In genomic region chr20:25297141-25297905, GRCh38 we compare ENCODE assay signal across 9 cellular contexts. TPM values are rescaled to one million over a fixed set of nuclear protein-coding genes. Genes with fewer than 3 reads are reported as not detected.
DNase-seq lines count a peak whose midpoint lies in the region; ATAC-seq and TF ChIP-seq lines count a peak whose summit lies in the region.
"Had no signal": no experiment of that assay in that cellular context is flagged by ENCODE, and none has a peak within 500 bp of the region (broad histone marks: within the 10 kb centered on the region; RNA-seq: fewer than 3 reads in every experiment).

No MANE protein-coding gene starts in this region.

- peaks cover 28% of the 10 kb centered on the region for H3K4me1 Mint-ChIP-seq in WTC11
- H3K4me1 Mint-ChIP-seq in CD8-positive, alpha-beta memory T cell: peaks cover 0 to 4% (median 2%) of the 10 kb centered on the region in 3 donors

- H3K9me3 ChIP-seq in thoracic aorta: no peaks in the 10 kb centered on the region
- no peaks in the 10 kb centered on the region for H3K9me3 ChIP-seq in CD8-positive, alpha-beta memory T cell (ENCODE audit: low read length)

- H3K4me3 ChIP-seq in thoracic aorta: no peak overlapping the region
- H3K4me3 ChIP-seq in CD8-positive, alpha-beta memory T cell (ENCODE audit: low read length): no peak overlapping the region

- peaks cover 14% of the 10 kb centered on the region for H3K36me3 ChIP-seq in thoracic aorta
- H3K36me3 ChIP-seq in CD8-positive, alpha-beta memory T cell (ENCODE audit: insufficient read depth, low read length): no peaks in the 10 kb centered on the region

- no peaks in the 10 kb centered on the region for H3K36me3 Mint-ChIP-seq in activated naive CD4-positive, alpha-beta T cell treated with anti-CD3 and anti-CD28 coated beads, Interleukin-2, amount 50 U/mL, for 72 hours
- H3K36me3 Mint-ChIP-seq in WTC11: peaks cover 3% of the 10 kb centered on the region; the same call in 1 of the 2 replicates
- peaks cover 0 to 47% (median 2%) of the 10 kb centered on the region in 3 donors for H3K36me3 Mint-ChIP-seq in CD8-positive, alpha-beta memory T cell
- H3K36me3 Mint-ChIP-seq: activated naive CD8-positive, alpha-beta T cell had no signal

- no peak overlapping the region for H3K4me3 Mint-ChIP-seq in WTC11
- H3K4me3 Mint-ChIP-seq in CD8-positive, alpha-beta memory T cell: no peak overlapping the region
- H3K4me3 Mint-ChIP-seq: activated naive CD8-positive, alpha-beta T cell had no signal

- POLR2A ChIA-PET in WTC11 (lab: Charles Lee): no interaction called here
- POLR2A ChIA-PET in CD8-positive, alpha-beta memory T cell (lab: Charles Lee): interaction anchor here (0.5 kb wide), 1 partner anchor 110 kb away, joined by 4 read pairs; the partner anchor contains the start of gene GINS1

- TF ChIP-seq CTCF in WTC11 (IDR thresholded peaks at IDR 0.05): no peak
- TF ChIP-seq CTCF in thoracic aorta (IDR thresholded peaks at IDR 0.05): no peak

- CTCF ChIA-PET in WTC11 (lab: Charles Lee): interaction anchor here (1.6 to 5.1 kb wide), 3 partner anchors 46 to 102 kb away, joined by 5 to 78 read pairs (median 5); no protein-coding TSS in a partner anchor
- CTCF ChIA-PET in CD8-positive, alpha-beta memory T cell (lab: Charles Lee): interaction anchor here (1.6 to 1.8 kb wide), 2 partner anchors 13 to 112 kb away, joined by 4 to 5 read pairs; no protein-coding TSS in a partner anchor

- no peaks in the 10 kb centered on the region for H3K27me3 Mint-ChIP-seq in WTC11 (ENCODE audit: low read depth)
- no peaks in the 10 kb centered on the region for H3K27me3 Mint-ChIP-seq in CD8-positive, alpha-beta memory T cell
- H3K27me3 Mint-ChIP-seq: activated naive CD8-positive, alpha-beta T cell had no signal

- ATAC-seq in activated naive CD4-positive, alpha-beta T cell treated with anti-CD3 and anti-CD28 coated beads, Interleukin-2, amount 50 U/mL, for 72 hours: no peak
- peak; percentile 66 for ATAC-seq in HG02798 (IDR thresholded peaks at IDR 0.05; ENCODE audit: poor library complexity, unreplicated experiment)
- no peak for ATAC-seq in WTC11
- no peak for ATAC-seq in thoracic aorta (ENCODE audit: insufficient number of reproducible peaks, low FRiP score, low read depth)

- peaks cover 16 to 39% of the 10 kb centered on the region in 2 donors for H3K4me1 ChIP-seq in thoracic aorta (ENCODE audit: control insufficient read depth in 1 of 2, low read depth in 2 of 2)
- H3K4me1 ChIP-seq in CD8-positive, alpha-beta memory T cell (ENCODE audit: insufficient read depth, low read length): no peaks in the 10 kb centered on the region

- no peaks in the 10 kb centered on the region for H3K27me3 ChIP-seq in thoracic aorta (replicated peaks; ENCODE audit: insufficient read depth)
- no peaks in the 10 kb centered on the region for H3K27me3 ChIP-seq in CD8-positive, alpha-beta memory T cell (ENCODE audit: insufficient read depth, low read length, poor library complexity, severe bottlenecking)

- H3K9me3 Mint-ChIP-seq in activated naive CD4-positive, alpha-beta T cell treated with anti-CD3 and anti-CD28 coated beads, Interleukin-2, amount 50 U/mL, for 72 hours: no peaks in the 10 kb centered on the region
- H3K9me3 Mint-ChIP-seq in WTC11: no peaks in the 10 kb centered on the region
- no peaks in the 10 kb centered on the region for H3K9me3 Mint-ChIP-seq in CD8-positive, alpha-beta memory T cell

- H3K27ac ChIP-seq in thoracic aorta: peak overlapping the region; percentile 53
- no peak overlapping the region for H3K27ac ChIP-seq in CD8-positive, alpha-beta memory T cell (ENCODE audit: low read depth, low read length)

- DNase-seq in activated naive CD4-positive, alpha-beta T cell treated with anti-CD3 and anti-CD28 coated beads, Interleukin-2, amount 50 U/mL, for 72 hours (ENCODE audit: low spot score in 2 of 2): no peak
- no peak for DNase-seq in activated naive CD4-positive, alpha-beta T cell treated with Interleukin-2 at 50 U/mL for 16 hours
- no peak for DNase-seq in WTC11 (ENCODE audit: low spot score)
- no peak for DNase-seq in thoracic aorta (ENCODE audit: low spot score)
- DNase-seq in CD8-positive, alpha-beta memory T cell: no peak
- no peak for DNase-seq in Kasumi-1 (lab: John Stamatoyannopoulos, UW)
- DNase-seq in NCI-H82 treated with DMSO at 0.1 percent for 48 hours (lab: John Stamatoyannopoulos, UW; ENCODE audit: unreplicated experiment): no peak

- H3K27ac Mint-ChIP-seq in activated naive CD4-positive, alpha-beta T cell treated with anti-CD3 and anti-CD28 coated beads, Interleukin-2, amount 50 U/mL, for 72 hours: peak overlapping the region; percentile 36 to 61
- no peak overlapping the region; the same call in 1 of the 2 replicates for H3K27ac Mint-ChIP-seq in WTC11
- peak overlapping the region in 1 of 8 donors; percentile 47 for H3K27ac Mint-ChIP-seq in CD8-positive, alpha-beta memory T cell
- H3K27ac Mint-ChIP-seq: activated naive CD8-positive, alpha-beta T cell had no signal

TF ChIP-seq in WTC11, 78 proteins besides CTCF, POLR2A, EP300 and RAD21:
- TF ChIP-seq RORB (CRISPR knock-in tag; IDR thresholded peaks at IDR 0.05) (no peak), ESRRA (CRISPR knock-in tag; IDR thresholded peaks at IDR 0.05; ENCODE audit: borderline replicate concordance) (no peak), ZNF232 (CRISPR knock-in tag; IDR thresholded peaks at IDR 0.05) (no peak), CREM (CRISPR knock-in tag; IDR thresholded peaks at IDR 0.05) (no peak), TCF7 (CRISPR knock-in tag; IDR thresholded peaks at IDR 0.05; ENCODE audit: low read depth) (no peak), ZBTB21 (CRISPR knock-in tag; IDR thresholded peaks at IDR 0.05; ENCODE audit: borderline replicate concordance) (no peak), ZNF423 (CRISPR knock-in tag; IDR thresholded peaks at IDR 0.05) (0 out of 2 replicates have a peak, but pooled peaks have one; percentile 16)
- TF ChIP-seq, protein P1, sequence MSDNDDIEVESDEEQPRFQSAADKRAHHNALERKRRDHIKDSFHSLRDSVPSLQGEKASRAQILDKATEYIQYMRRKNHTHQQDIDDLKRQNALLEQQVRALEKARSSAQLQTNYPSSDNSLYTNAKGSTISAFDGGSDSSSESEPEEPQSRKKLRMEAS (CRISPR knock-in tag; IDR thresholded peaks at IDR 0.05): no peak

RNA-seq across cellular contexts. Expression of gene PYGB, which starts 49.4 kb away (rescaled TPM):
- total RNA-seq in activated naive CD4-positive, alpha-beta T cell treated with anti-CD3 and anti-CD28 coated beads, Interleukin-2, amount 50 U/mL, for 72 hours: 10 to 100 TPM; 19.1 to 30.8 TPM
- total RNA-seq in WTC11 (2021): 44.5 to 48.5 TPM (median 46.3 TPM) in 3 replicates
- total RNA-seq in thoracic aorta: 100 to 1,000 TPM; 124 to 256 TPM
- total RNA-seq in CD8-positive, alpha-beta memory T cell: 10 to 100 TPM; 32.5 to 35.7 TPM
- polyA plus RNA-seq in CD8-positive, alpha-beta memory T cell: 35.6 TPM
